Comparison of ENCODE assay signal across 12 cellular contexts in the genomic region with DNA sequence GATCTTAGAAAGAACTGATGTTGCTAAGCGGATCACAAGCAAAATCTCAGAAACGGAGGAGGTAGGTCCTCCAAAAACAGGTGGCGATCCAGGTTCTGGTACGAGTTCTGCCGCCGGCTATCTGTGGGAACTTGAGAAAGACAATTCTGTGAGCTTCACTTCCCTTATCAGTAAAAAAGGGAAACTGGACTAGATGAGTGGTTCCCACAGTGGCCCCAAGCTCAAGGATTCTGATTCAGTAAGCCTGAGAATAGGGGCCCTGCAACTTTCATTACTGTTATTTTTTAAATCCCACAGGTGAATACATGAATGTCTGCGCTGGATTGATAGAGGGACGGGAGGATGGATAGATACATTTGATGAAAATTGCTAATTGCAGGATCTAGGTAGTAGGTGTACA.
"Had no signal": no experiment of that assay in that cellular context is flagged by ENCODE, and none has a peak within 500 bp of the region (broad histone marks: within the 10 kb centered on the region; RNA-seq: fewer than 3 reads in every experiment).

No MANE protein-coding gene starts in this region.

- ATAC-seq: activated naive CD8-positive, alpha-beta T cell treated with anti-CD3 and anti-CD28 coated beads, Interleukin-2, amount 50 U/mL, for 24 hours; left cardiac atrium; naive thymus-derived CD8-positive, alpha-beta T cell; right cardiac atrium had no signal

- H3K27ac ChIP-seq: ascending aorta, esophagus squamous epithelium, uterus had no signal

- H3K9me3 Mint-ChIP-seq: activated B cell treated with CpG ODN at 0.5 μM for 24 hours; activated CD4-positive, alpha-beta T cell treated with anti-CD3 and anti-CD28 coated beads, Interleukin-2, amount 10 ng/mL, durations not matched to agents 24 days and 14 days; activated naive CD8-positive, alpha-beta T cell treated with anti-CD3 and anti-CD28 coated beads, Interleukin-2, amount 50 U/mL, for 24 hours; naive thymus-derived CD8-positive, alpha-beta T cell had no signal

- H3K4me3 Mint-ChIP-seq: activated B cell treated with CpG ODN at 0.5 μM for 24 hours; activated CD4-positive, alpha-beta T cell treated with anti-CD3 and anti-CD28 coated beads, Interleukin-2, amount 10 ng/mL, durations not matched to agents 24 days and 14 days; activated naive CD8-positive, alpha-beta T cell treated with anti-CD3 and anti-CD28 coated beads, Interleukin-2, amount 50 U/mL, for 24 hours; naive thymus-derived CD8-positive, alpha-beta T cell had no signal

- H3K36me3 Mint-ChIP-seq: naive thymus-derived CD8-positive, alpha-beta T cell had no signal

- H3K27ac Mint-ChIP-seq: activated B cell treated with CpG ODN at 0.5 μM for 24 hours; activated CD4-positive, alpha-beta T cell treated with anti-CD3 and anti-CD28 coated beads, Interleukin-2, amount 10 ng/mL, durations not matched to agents 24 days and 14 days; activated naive CD8-positive, alpha-beta T cell treated with anti-CD3 and anti-CD28 coated beads, Interleukin-2, amount 50 U/mL, for 24 hours; naive thymus-derived CD8-positive, alpha-beta T cell had no signal

- H3K27me3 Mint-ChIP-seq: activated B cell treated with CpG ODN at 0.5 μM for 24 hours; activated CD4-positive, alpha-beta T cell treated with anti-CD3 and anti-CD28 coated beads, Interleukin-2, amount 10 ng/mL, durations not matched to agents 24 days and 14 days; activated naive CD8-positive, alpha-beta T cell treated with anti-CD3 and anti-CD28 coated beads, Interleukin-2, amount 50 U/mL, for 24 hours; naive thymus-derived CD8-positive, alpha-beta T cell had no signal

- H3K4me1 ChIP-seq: ascending aorta, esophagus squamous epithelium, uterus had no signal

- H3K27me3 ChIP-seq: ascending aorta, esophagus squamous epithelium, uterus had no signal

- H3K4me3 ChIP-seq: ascending aorta, esophagus squamous epithelium, uterus had no signal

- H3K36me3 ChIP-seq: ascending aorta, esophagus squamous epithelium, uterus had no signal

- H3K9me3 ChIP-seq: ascending aorta, esophagus squamous epithelium, uterus had no signal

- H3K4me1 Mint-ChIP-seq: activated B cell treated with CpG ODN at 0.5 μM for 24 hours; activated CD4-positive, alpha-beta T cell treated with anti-CD3 and anti-CD28 coated beads, Interleukin-2, amount 10 ng/mL, durations not matched to agents 24 days and 14 days; naive thymus-derived CD8-positive, alpha-beta T cell had no signal

- DNase-seq: activated B cell treated with CpG ODN at 0.5 μM for 24 hours; activated CD4-positive, alpha-beta T cell treated with anti-CD3 and anti-CD28 coated beads, Interleukin-2, amount 10 ng/mL, durations not matched to agents 24 days and 14 days; activated naive CD4-positive, alpha-beta T cell treated with Interleukin-2 at 50 U/mL for 16 hours; activated naive CD8-positive, alpha-beta T cell treated with anti-CD3 and anti-CD28 coated beads, Interleukin-2, amount 50 U/mL, for 24 hours; esophagus squamous epithelium; foreskin fibroblast; left cardiac atrium; naive thymus-derived CD8-positive, alpha-beta T cell; right cardiac atrium; small intestine; uterus had no signal
